14 cellular contexts compared by ENCODE assay signal in the genomic region with DNA sequence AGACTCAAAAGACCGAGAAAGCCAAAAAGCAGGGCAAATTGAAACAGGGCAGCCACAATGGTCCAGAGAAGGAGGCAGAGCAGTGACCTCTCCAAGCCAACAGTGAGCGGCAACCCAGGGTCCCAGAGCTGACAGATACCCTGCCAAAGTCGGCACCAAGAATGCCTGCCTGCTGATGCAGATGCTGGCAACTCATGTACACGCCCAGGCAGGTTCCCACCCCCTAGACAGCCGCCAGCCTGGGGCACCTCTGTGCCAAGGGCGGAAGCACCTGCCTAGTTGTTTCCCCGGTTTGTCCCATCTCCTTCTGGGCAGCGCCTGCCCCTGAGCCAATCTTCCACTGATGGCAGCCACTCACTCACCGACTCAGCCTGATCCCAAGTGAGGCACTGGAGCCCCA. TPM values are rescaled to one million over a fixed set of nuclear protein-coding genes. Genes with fewer than 3 reads are reported as not detected.
A peak's percentile ranks its signal among the peaks of the same experiment; 100 is the strongest.
DNase-seq lines count a peak whose midpoint lies in the region; ATAC-seq and TF ChIP-seq lines count a peak whose summit lies in the region.
"Had no signal": no experiment of that assay in that cellular context is flagged by ENCODE, and none has a peak within 500 bp of the region (broad histone marks: within the 10 kb centered on the region; RNA-seq: fewer than 3 reads in every experiment).

No MANE protein-coding gene starts in this region.

- H3K4me1 ChIP-seq in right cardiac atrium (ENCODE audit: control insufficient read depth, insufficient read depth, low read length): peaks cover 20% of the 10 kb centered on the region
- peaks cover 46 to 52% (median 50%) of the 10 kb centered on the region in 3 donors for H3K4me1 ChIP-seq in skeletal muscle tissue (ENCODE audit: control insufficient read depth in 3 of 3, insufficient read depth in 3 of 3, low read length in 3 of 3)

- H3K27ac ChIP-seq in right cardiac atrium (ENCODE audit: low read length) (peak overlapping the region; percentile 17), skeletal muscle tissue (ENCODE audit: low read depth, low read length) (peak overlapping the region; percentile 79)
- H3K27ac ChIP-seq: brain microvascular endothelial cell had no signal

- H3K27me3 ChIP-seq in right cardiac atrium (ENCODE audit: control insufficient read depth, insufficient read depth) (no peaks in the 10 kb centered on the region), skeletal muscle tissue (ENCODE audit: control insufficient read depth in 3 of 3, insufficient read depth in 3 of 3, low read length in 3 of 3) (no peaks in the 10 kb centered on the region)
- H3K27me3 ChIP-seq: brain microvascular endothelial cell, Peyer's patch had no signal

- DNase-seq in NCI-H345 treated with DMSO at 0.1 percent for 48 hours (lab: John Stamatoyannopoulos, UW; ENCODE audit: unreplicated experiment): peak; percentile 7
- DNase-seq in right cardiac atrium: peak in 1 of 3 donors; percentile 63
- DNase-seq in Ammon's horn (ENCODE audit: low spot score): no peak
- DNase-seq in midbrain (lab: John Stamatoyannopoulos, UW): no peak
- DNase-seq in SIG-M5 (lab: John Stamatoyannopoulos, UW): no peak
- DNase-seq: activated CD4-positive, alpha-beta T cell treated with anti-CD3 and anti-CD28 coated beads, Interleukin-2, amount 50 U/mL, for 1 hour; brain microvascular endothelial cell; NCI-H226; Peyer's patch; T-helper 2 cell had no signal

- H3K9ac ChIP-seq in skeletal muscle tissue (ENCODE audit: low read depth in 1 of 3, low read length in 3 of 3): peak overlapping the region in 2 of 3 donors; percentile 32 to 40

- peak overlapping the region in 1 of 5 experiments; percentile 43 for H3K4me3 Mint-ChIP-seq in brain
- H3K4me3 Mint-ChIP-seq: stimulated activated naive CD8-positive, alpha-beta T cell treated with anti-CD3 and anti-CD28 coated beads, Interleukin-15, Interleukin-2, amounts not matched to agents 100 ng/mL and 50 ng/mL, for 24 hours had no signal

- H3K9me3 Mint-ChIP-seq in brain: peaks cover 0 to 19% (median 0%) of the 10 kb centered on the region in 5 experiments
- H3K9me3 Mint-ChIP-seq: stimulated activated naive CD8-positive, alpha-beta T cell treated with anti-CD3 and anti-CD28 coated beads, Interleukin-15, Interleukin-2, amounts not matched to agents 100 ng/mL and 50 ng/mL, for 24 hours had no signal

- H3K4me1 Mint-ChIP-seq in brain: peaks cover 50% of the 10 kb centered on the region

- 82% methylated on average over 9 of the region's 9 CpGs for WGBS in right cardiac atrium

- no peaks in the 10 kb centered on the region for H3K9me3 ChIP-seq in right cardiac atrium (ENCODE audit: control insufficient read depth, low read length)
- peaks cover 0 to 5% (median 0%) of the 10 kb centered on the region in 3 donors for H3K9me3 ChIP-seq in skeletal muscle tissue (ENCODE audit: control insufficient read depth in 3 of 3, low read length in 3 of 3)
- H3K9me3 ChIP-seq: Peyer's patch had no signal

- H3K36me3 ChIP-seq in skeletal muscle tissue (ENCODE audit: control insufficient read depth in 3 of 3, insufficient read depth in 3 of 3, low read length in 3 of 3): peaks cover 4 to 11% (median 11%) of the 10 kb centered on the region in 3 donors
- H3K36me3 ChIP-seq: brain microvascular endothelial cell had no signal

- intact Hi-C loops in right cardiac atrium (cut with DNase I): no loop called here

- no peak for TF ChIP-seq CTCF in brain (conservative IDR thresholded peaks at IDR 0.05)

- H3K36me3 Mint-ChIP-seq in brain: peaks cover 52% of the 10 kb centered on the region

- H3K27ac Mint-ChIP-seq in brain: peak overlapping the region; percentile 81 to 87 (median 85)
- H3K27ac Mint-ChIP-seq: stimulated activated naive CD8-positive, alpha-beta T cell treated with anti-CD3 and anti-CD28 coated beads, Interleukin-15, Interleukin-2, amounts not matched to agents 100 ng/mL and 50 ng/mL, for 24 hours had no signal

- H3K4me3 ChIP-seq in right cardiac atrium (ENCODE audit: low read length) (no peak overlapping the region), skeletal muscle tissue (ENCODE audit: low read length in 3 of 3) (no peak overlapping the region)
- H3K4me3 ChIP-seq: Peyer's patch had no signal

- H3K27me3 Mint-ChIP-seq in brain: no peaks in the 10 kb centered on the region
- H3K27me3 Mint-ChIP-seq: stimulated activated naive CD8-positive, alpha-beta T cell treated with anti-CD3 and anti-CD28 coated beads, Interleukin-15, Interleukin-2, amounts not matched to agents 100 ng/mL and 50 ng/mL, for 24 hours had no signal

- ATAC-seq in right cardiac atrium (no peak), GM18519 (IDR thresholded peaks at IDR 0.05; ENCODE audit: low FRiP score, unreplicated experiment) (no peak)

RNA-seq across cellular contexts. Expression of gene KLHL25, which starts 22.1 kb away (rescaled TPM):
- polyA plus RNA-seq in brain (ENCODE audit: insufficient read depth, low read depth, low replicate concordance): 14.7 TPM
- 1 to 10 TPM; 3.4 to 6.6 (median 5.3) TPM for total RNA-seq in right cardiac atrium
- 4.1 TPM for polyA plus RNA-seq in right cardiac atrium
- total RNA-seq in skeletal muscle tissue: 5.2 TPM
